18 cellular contexts compared by ENCODE assay signal in genomic region chr7:98234429-98235147, GRCh38. TPM values are rescaled to one million over a fixed set of nuclear protein-coding genes. Genes with fewer than 3 reads are reported as not detected.
"Had no signal": no experiment of that assay in that cellular context is flagged by ENCODE, and none has a peak within 500 bp of the region (broad histone marks: within the 10 kb centered on the region; RNA-seq: fewer than 3 reads in every experiment).

No MANE protein-coding gene starts in this region.

- H3K4me1 Mint-ChIP-seq: activated naive CD4-positive, alpha-beta T cell treated with anti-CD3 and anti-CD28 coated beads, Interleukin-2, amount 10 ng/mL, durations not matched to agents 7 days and 5 days; activated T-helper 17 cell treated with anti-CD3 and anti-CD28 coated beads, Interleukin-2, amount 50 U/mL, for 72 hours; central memory CD8-positive, alpha-beta T cell; stimulated activated memory B cell treated with anti-CD40 and anti-IgM and Interleukin-4, amounts not matched to agents 10 μg/mL and 1 μg/mL and 100 μg/mL, for 72 hours; T-cell had no signal

- H3K4me3 ChIP-seq: lower lobe of right lung, right atrium auricular region, spleen, transverse colon had no signal

- H3K27ac Mint-ChIP-seq: activated CD8-positive, alpha-beta T cell treated with anti-CD3 and anti-CD28 coated beads, Interleukin-2, amount 10 ng/mL, durations not matched to agents 7 days and 5 days; activated naive CD4-positive, alpha-beta T cell treated with anti-CD3 and anti-CD28 coated beads, Interleukin-2, amount 10 ng/mL, durations not matched to agents 7 days and 5 days; activated T-helper 17 cell treated with anti-CD3 and anti-CD28 coated beads, Interleukin-2, amount 50 U/mL, for 72 hours; naive B cell; stimulated activated memory B cell treated with anti-CD40 and anti-IgM and Interleukin-4, amounts not matched to agents 10 μg/mL and 1 μg/mL and 100 μg/mL, for 72 hours; T-cell had no signal

- H3K4me3 Mint-ChIP-seq: activated CD8-positive, alpha-beta T cell treated with anti-CD3 and anti-CD28 coated beads, Interleukin-2, amount 10 ng/mL, durations not matched to agents 7 days and 5 days; activated naive CD4-positive, alpha-beta T cell treated with anti-CD3 and anti-CD28 coated beads, Interleukin-2, amount 10 ng/mL, durations not matched to agents 7 days and 5 days; activated T-helper 17 cell treated with anti-CD3 and anti-CD28 coated beads, Interleukin-2, amount 50 U/mL, for 72 hours; central memory CD8-positive, alpha-beta T cell; naive B cell; stimulated activated memory B cell treated with anti-CD40 and anti-IgM and Interleukin-4, amounts not matched to agents 10 μg/mL and 1 μg/mL and 100 μg/mL, for 72 hours; T-cell had no signal

- H3K27me3 Mint-ChIP-seq: activated naive CD4-positive, alpha-beta T cell treated with anti-CD3 and anti-CD28 coated beads, Interleukin-2, amount 10 ng/mL, durations not matched to agents 7 days and 5 days; activated T-helper 17 cell treated with anti-CD3 and anti-CD28 coated beads, Interleukin-2, amount 50 U/mL, for 72 hours; central memory CD8-positive, alpha-beta T cell; naive B cell; stimulated activated memory B cell treated with anti-CD40 and anti-IgM and Interleukin-4, amounts not matched to agents 10 μg/mL and 1 μg/mL and 100 μg/mL, for 72 hours; T-cell had no signal

- H3K9me3 Mint-ChIP-seq: activated naive CD4-positive, alpha-beta T cell treated with anti-CD3 and anti-CD28 coated beads, Interleukin-2, amount 10 ng/mL, durations not matched to agents 7 days and 5 days; activated T-helper 17 cell treated with anti-CD3 and anti-CD28 coated beads, Interleukin-2, amount 50 U/mL, for 72 hours; central memory CD8-positive, alpha-beta T cell; naive B cell; stimulated activated memory B cell treated with anti-CD40 and anti-IgM and Interleukin-4, amounts not matched to agents 10 μg/mL and 1 μg/mL and 100 μg/mL, for 72 hours; T-cell had no signal

- ATAC-seq: activated CD8-positive, alpha-beta T cell treated with anti-CD3 and anti-CD28 coated beads, Interleukin-2, amount 10 ng/mL, durations not matched to agents 7 days and 5 days; activated T-helper 17 cell treated with anti-CD3 and anti-CD28 coated beads, Interleukin-2, amount 50 U/mL, for 72 hours; esophagus mucosa; left cardiac atrium; lower lobe of right lung; stimulated activated memory B cell treated with anti-CD40 and anti-IgM and Interleukin-4, amounts not matched to agents 10 μg/mL and 1 μg/mL and 100 μg/mL, for 72 hours; T-cell had no signal

- DNase-seq: activated CD4-positive, alpha-beta T cell treated with anti-CD3 and anti-CD28 coated beads for 4 hours; activated CD8-positive, alpha-beta T cell treated with anti-CD3 and anti-CD28 coated beads, Interleukin-2, amount 10 ng/mL, durations not matched to agents 7 days and 5 days; activated naive CD4-positive, alpha-beta T cell treated with anti-CD3 and anti-CD28 coated beads, Interleukin-2, amount 10 ng/mL, durations not matched to agents 7 days and 5 days; hippocampal formation; left cardiac atrium; lower lobe of right lung; midbrain; naive B cell; spleen; stimulated activated CD4-positive, alpha-beta T cell treated with anti-CD3 and anti-CD28 coated beads, Interleukin-1b, Interleukin-23, amount 100 ng/mL, for 48 hours; T-cell; transverse colon had no signal

RNA-seq across cellular contexts. Expression of gene BHLHA15, which starts 23.3 kb away (rescaled TPM):
- total RNA-seq: activated CD8-positive, alpha-beta T cell treated with anti-CD3 and anti-CD28 coated beads, Interleukin-2, amount 10 ng/mL, durations not matched to agents 7 days and 5 days; activated T-helper 17 cell treated with anti-CD3 and anti-CD28 coated beads, Interleukin-2, amount 50 U/mL, for 72 hours; subcutaneous adipose tissue had no signal
